ENCODE assay signal across 1 cellular context in genomic region chr16:2011726-2012125, GRCh38.
A peak's percentile ranks its signal among the peaks of the same experiment; 100 is the strongest.
TF ChIP-seq lines count a peak whose summit lies in the region.

No MANE protein-coding gene starts in this region.

TF ChIP-seq in IMR-90, 13 proteins besides CTCF, POLR2A, EP300 and RAD21:
- TF ChIP-seq CEBPB (IDR thresholded peaks at IDR 0.05; ENCODE audit: low read depth, low read length): 0 out of 2 replicates have a peak, but pooled peaks have one; percentile 5
